ENCODE assay signal across 9 cellular contexts in genomic region chr6:116779569-116780164, GRCh38. TPM values are rescaled to one million over a fixed set of nuclear protein-coding genes. Genes with fewer than 3 reads are reported as not detected.
DNase-seq lines count a peak whose midpoint lies in the region; ATAC-seq, FAIRE-seq and TF ChIP-seq lines count a peak whose summit lies in the region.
"Had no signal": no experiment of that assay in that cellular context is flagged by ENCODE, and none has a peak within 500 bp of the region (broad histone marks: within the 10 kb centered on the region; RNA-seq: fewer than 3 reads in every experiment).

No MANE protein-coding gene starts in this region.

- FAIRE-seq in HepG2 (lab: Jason Lieb, UNC): peak; percentile 43

- POLR2A ChIA-PET in WTC11 (lab: Charles Lee): interaction anchor here (1.0 kb wide), 1 partner anchor 500 kb away, joined by 3 read pairs; the partner anchor contains the start of gene TSPYL1
- POLR2A ChIA-PET in HepG2 (lab: Yijun Ruan, JAX): no interaction called here

- peak overlapping the region; percentile 68 for H2AFZ ChIP-seq in HepG2 (ENCODE audit: low read length)

- H3K4me2 ChIP-seq in HepG2 (ENCODE audit: low read depth, low read length): peak overlapping the region; percentile 10; the same call in 1 of the 2 replicates

- H3K4me3 ChIP-seq in HepG2 (replicated peaks in 1 of 3; ENCODE audit: insufficient read depth in 1 of 3, low read depth in 2 of 3, low read length in 3 of 3): peak overlapping the region in 1 of 3 experiments; percentile 1; a peak in 1 of 6 replicates

- no peak overlapping the region for H3K9ac ChIP-seq in HepG2 (ENCODE audit: insufficient read depth, low read depth, low read length)

- no peak overlapping the region for H3K4me3 Mint-ChIP-seq in WTC11
- no peak overlapping the region for H3K4me3 Mint-ChIP-seq in stimulated activated effector memory CD8-positive, alpha-beta T cell treated with anti-CD3 and anti-CD28 coated beads, Interleukin-12 subunit alpha, Interleukin-12 subunit beta, amount 100 ng/mL, for 72 hours
- H3K4me3 Mint-ChIP-seq in stimulated activated naive CD8-positive, alpha-beta T cell treated with anti-CD3 and anti-CD28 coated beads, Interleukin-15, amount 100 ng/mL, for 72 hours: no peak overlapping the region

- H3K79me2 ChIP-seq in HepG2 (ENCODE audit: insufficient read depth, low read length): no peaks in the 10 kb centered on the region

- ATAC-seq in GM19463 (IDR thresholded peaks at IDR 0.05; ENCODE audit: unreplicated experiment): peak; percentile 80
- peak; percentile 83 for ATAC-seq in WTC11
- peak; percentile 86 for ATAC-seq in HepG2
- ATAC-seq in stimulated activated effector memory CD8-positive, alpha-beta T cell treated with anti-CD3 and anti-CD28 coated beads, Interleukin-12 subunit alpha, Interleukin-12 subunit beta, amount 100 ng/mL, for 72 hours: no peak
- ATAC-seq in stimulated activated naive CD8-positive, alpha-beta T cell treated with anti-CD3 and anti-CD28 coated beads, Interleukin-15, amount 100 ng/mL, for 72 hours: no peak

- intact Hi-C loops in HepG2 (cut with micrococcal nuclease; ENCODE audit: unreplicated experiment): loop anchor here (1.0 kb wide), 2 partner anchors 68 to 190 kb away; no protein-coding TSS in a partner anchor

- H3K27me3 Mint-ChIP-seq in WTC11 (ENCODE audit: low read depth): no peaks in the 10 kb centered on the region; the same call in 1 of the 2 replicates
- H3K27me3 Mint-ChIP-seq in stimulated activated naive CD8-positive, alpha-beta T cell treated with anti-CD3 and anti-CD28 coated beads, Interleukin-15, amount 100 ng/mL, for 72 hours: no peaks in the 10 kb centered on the region

- 9% methylated on average over 13 of the region's 13 CpGs for WGBS in HepG2 (ENCODE audit: low lambda C conversion rate)

- H3K27ac Mint-ChIP-seq in WTC11: no peak overlapping the region
- H3K27ac Mint-ChIP-seq in stimulated activated effector memory CD8-positive, alpha-beta T cell treated with anti-CD3 and anti-CD28 coated beads, Interleukin-12 subunit alpha, Interleukin-12 subunit beta, amount 100 ng/mL, for 72 hours: no peak overlapping the region
- no peak overlapping the region for H3K27ac Mint-ChIP-seq in stimulated activated naive CD8-positive, alpha-beta T cell treated with anti-CD3 and anti-CD28 coated beads, Interleukin-15, amount 100 ng/mL, for 72 hours

- no peaks in the 10 kb centered on the region for H3K9me3 ChIP-seq in HepG2 (ENCODE audit: low read length)

- H3K27ac ChIP-seq in HepG2 (ENCODE audit: extremely low read length, insufficient read depth, low read length): no peak overlapping the region

- TF ChIP-seq EP300 in HepG2 (IDR thresholded peaks at IDR 0.05; ENCODE audit: low read depth in 2 of 2, low read length in 2 of 2): no peak
- TF ChIP-seq EP300 in HepG2 (CRISPR knock-in tag; IDR thresholded peaks at IDR 0.05; ENCODE audit: borderline replicate concordance): no peak

- H3K9me3 Mint-ChIP-seq in WTC11: peaks cover 4% of the 10 kb centered on the region; the same call in 1 of the 2 replicates
- H3K9me3 Mint-ChIP-seq in stimulated activated effector memory CD8-positive, alpha-beta T cell treated with anti-CD3 and anti-CD28 coated beads, Interleukin-12 subunit alpha, Interleukin-12 subunit beta, amount 100 ng/mL, for 72 hours: no peaks in the 10 kb centered on the region
- H3K9me3 Mint-ChIP-seq in stimulated activated naive CD8-positive, alpha-beta T cell treated with anti-CD3 and anti-CD28 coated beads, Interleukin-15, amount 100 ng/mL, for 72 hours: no peaks in the 10 kb centered on the region

- H3K4me1 Mint-ChIP-seq in WTC11: no peaks in the 10 kb centered on the region
- H3K4me1 Mint-ChIP-seq in stimulated activated effector memory CD8-positive, alpha-beta T cell treated with anti-CD3 and anti-CD28 coated beads, Interleukin-12 subunit alpha, Interleukin-12 subunit beta, amount 100 ng/mL, for 72 hours: no peaks in the 10 kb centered on the region
- no peaks in the 10 kb centered on the region for H3K4me1 Mint-ChIP-seq in stimulated activated naive CD8-positive, alpha-beta T cell treated with anti-CD3 and anti-CD28 coated beads, Interleukin-15, amount 100 ng/mL, for 72 hours

- DNase-seq in COLO829 (ENCODE audit: low spot score) (peak; percentile 8), NCI-H1105 treated with DMSO at 0.1 percent for 48 hours (lab: John Stamatoyannopoulos, UW) (peak; percentile 66), WTC11 (ENCODE audit: low spot score) (no peak), HepG2 (ENCODE audit: low spot score) (peak; percentile 58), anterior cingulate cortex (lab: John Stamatoyannopoulos, UW) (no peak)
- no peak for DNase-seq in stimulated activated effector memory CD8-positive, alpha-beta T cell treated with anti-CD3 and anti-CD28 coated beads, Interleukin-12 subunit alpha, Interleukin-12 subunit beta, amount 100 ng/mL, for 72 hours (ENCODE audit: low spot score in 2 of 2)
- no peak for DNase-seq in stimulated activated naive CD8-positive, alpha-beta T cell treated with anti-CD3 and anti-CD28 coated beads, Interleukin-15, amount 100 ng/mL, for 72 hours
- DNase-seq: left cardiac atrium had no signal

- TF ChIP-seq CTCF in WTC11 (IDR thresholded peaks at IDR 0.05): peak; percentile 20; the same call in 1 of the 2 replicates
- peak; percentile 72 for TF ChIP-seq CTCF in HepG2 (CRISPR knock-in tag; IDR thresholded peaks at IDR 0.05)

- no peak for TF ChIP-seq POLR2A in HepG2 (IDR thresholded peaks at IDR 0.05; ENCODE audit: insufficient read depth in 1 of 2, low read depth in 2 of 2, low read length in 2 of 2)

- no peaks in the 10 kb centered on the region for H4K20me1 ChIP-seq in HepG2 (ENCODE audit: insufficient read depth, low read length)

- TF ChIP-seq RAD21 in HepG2 (CRISPR knock-in tag; IDR thresholded peaks at IDR 0.05): no peak

- no TSS peak for BruUV-seq in HepG2 (replicated peaks; lab: Mats Ljungman, UMichigan)

- CTCF ChIA-PET in WTC11 (lab: Charles Lee) (interaction anchor here (0.7 to 1.7 kb wide), 8 partner anchors 10 to 184 kb away, joined by 3 to 13 read pairs (median 4); partner anchors contain the start of gene RFX6), HepG2 (lab: Yijun Ruan, JAX; ENCODE audit: low intra/inter-chr PET ratio, low total read pairs) (interaction anchor here (2.4 to 3.9 kb wide), 2 partner anchors 67 to 189 kb away, joined by 8 to 30 read pairs; no protein-coding TSS in a partner anchor)

- in situ Hi-C loops in HepG2 (cut with HindIII; ENCODE audit: extremely low pct_ligation_motif_present, low pct_unique_long_range_greater_than_20kb): loop anchor here (5.0 kb wide), 1 partner anchor 68 kb away; no protein-coding TSS in a partner anchor

- H3K36me3 Mint-ChIP-seq in WTC11: no peaks in the 10 kb centered on the region
- no peaks in the 10 kb centered on the region for H3K36me3 Mint-ChIP-seq in stimulated activated effector memory CD8-positive, alpha-beta T cell treated with anti-CD3 and anti-CD28 coated beads, Interleukin-12 subunit alpha, Interleukin-12 subunit beta, amount 100 ng/mL, for 72 hours

- no peaks in the 10 kb centered on the region for H3K4me1 ChIP-seq in HepG2 (ENCODE audit: insufficient read depth, low read length)

- H3K36me3 ChIP-seq in HepG2 (replicated peaks in 1 of 2; ENCODE audit: control insufficient read depth in 1 of 2, insufficient read depth in 2 of 2, low read length in 2 of 2): no peaks in the 10 kb centered on the region

- H3K27me3 ChIP-seq in HepG2 (ENCODE audit: control insufficient read depth in 1 of 2, insufficient read depth in 2 of 2, low read length in 2 of 2): no peaks in the 10 kb centered on the region; a peak in 1 of 5 replicates

RNA-seq across cellular contexts. Expression of gene FAM162B, which starts 14.1 kb away (rescaled TPM):
- total RNA-seq in WTC11 (2021): 1.6 to 3.0 TPM (median 1.6 TPM) in 3 replicates
- not detected in 2 replicates for total RNA-seq in HepG2 (2016; rRNA removed; fragmentation: Illumina TruSeq; extraction: Trizol)
- total RNA-seq in HepG2 (2016; cell fraction: cytosol; rRNA removed; fragmentation: Illumina TruSeq; extraction: Trizol; ENCODE audit: low read depth): not detected in 2 replicates
- not detected in 2 replicates for total RNA-seq in HepG2 (2016; cell fraction: insoluble cytoplasmic fraction; rRNA removed; fragmentation: Illumina TruSeq; extraction: Trizol)
- total RNA-seq in HepG2 (2016; cell fraction: membrane; rRNA removed; fragmentation: Illumina TruSeq; extraction: Trizol): not detected in 2 replicates
- total RNA-seq in HepG2 (2016; cell fraction: nucleus; rRNA removed; fragmentation: Illumina TruSeq; extraction: Trizol): not detected in 2 replicates
- polyA plus RNA-seq in HepG2 (2011; rRNA removed): 0.17 TPM in 1 of 2 replicates, not detected in the other
- 0.07 TPM in 1 of 2 replicates, not detected in the other for polyA plus RNA-seq in HepG2 (2011; cell fraction: cytosol; rRNA removed)
- polyA plus RNA-seq in HepG2 (2011; cell fraction: nucleus; rRNA removed): not detected in 2 replicates
- polyA plus RNA-seq in HepG2 (2012): 0.19 TPM in 1 of 2 replicates, not detected in the other
- polyA plus RNA-seq in HepG2 (2016; cell fraction: cytosol; fragmentation: Illumina TruSeq; extraction: Trizol; ENCODE audit: low read depth): not detected in 2 replicates
- not detected in 2 replicates for polyA plus RNA-seq in HepG2 (2016; cell fraction: insoluble cytoplasmic fraction; fragmentation: Illumina TruSeq; extraction: Trizol; ENCODE audit: low read depth)
- not detected in 2 replicates for polyA plus RNA-seq in HepG2 (2016; cell fraction: membrane; fragmentation: Illumina TruSeq; extraction: Trizol; ENCODE audit: low read depth)
- not detected in 2 replicates for polyA plus RNA-seq in HepG2 (2016; cell fraction: nucleus; fragmentation: Illumina TruSeq; extraction: Trizol; ENCODE audit: insufficient read depth, low read depth)
- polyA minus RNA-seq in HepG2 (2011; rRNA and poly(A)+ RNA removed; ENCODE audit: low replicate concordance): 0.14 TPM in 1 of 2 replicates, not detected in the other
- not detected in 2 replicates for polyA minus RNA-seq in HepG2 (2011; cell fraction: cytosol; rRNA and poly(A)+ RNA removed)
- polyA minus RNA-seq in HepG2 (2011; cell fraction: nucleus; rRNA and poly(A)+ RNA removed): not detected in 2 replicates

RNA-seq across cellular contexts. Expression of gene GPRC6A, which starts 49.2 kb away (rescaled TPM):
- 0.17 to 0.25 TPM (median 0.23 TPM) in 3 replicates for total RNA-seq in WTC11 (2021)
- not detected in 2 replicates for total RNA-seq in HepG2 (2016; rRNA removed; fragmentation: Illumina TruSeq; extraction: Trizol)
- total RNA-seq in HepG2 (2016; cell fraction: cytosol; rRNA removed; fragmentation: Illumina TruSeq; extraction: Trizol; ENCODE audit: low read depth): not detected in 2 replicates
- not detected in 2 replicates for total RNA-seq in HepG2 (2016; cell fraction: insoluble cytoplasmic fraction; rRNA removed; fragmentation: Illumina TruSeq; extraction: Trizol)
- not detected in 2 replicates for total RNA-seq in HepG2 (2016; cell fraction: membrane; rRNA removed; fragmentation: Illumina TruSeq; extraction: Trizol)
- not detected in 2 replicates for total RNA-seq in HepG2 (2016; cell fraction: nucleus; rRNA removed; fragmentation: Illumina TruSeq; extraction: Trizol)
- not detected in 2 replicates for polyA plus RNA-seq in HepG2 (2011; rRNA removed)
- polyA plus RNA-seq in HepG2 (2011; cell fraction: cytosol; rRNA removed): not detected in 2 replicates
- polyA plus RNA-seq in HepG2 (2011; cell fraction: nucleus; rRNA removed): not detected in 2 replicates
- polyA plus RNA-seq in HepG2 (2012): not detected in 2 replicates
- not detected in 2 replicates for polyA plus RNA-seq in HepG2 (2016; cell fraction: cytosol; fragmentation: Illumina TruSeq; extraction: Trizol; ENCODE audit: low read depth)
- not detected in 2 replicates for polyA plus RNA-seq in HepG2 (2016; cell fraction: insoluble cytoplasmic fraction; fragmentation: Illumina TruSeq; extraction: Trizol; ENCODE audit: low read depth)
- polyA plus RNA-seq in HepG2 (2016; cell fraction: membrane; fragmentation: Illumina TruSeq; extraction: Trizol; ENCODE audit: low read depth): not detected in 2 replicates
- polyA plus RNA-seq in HepG2 (2016; cell fraction: nucleus; fragmentation: Illumina TruSeq; extraction: Trizol; ENCODE audit: insufficient read depth, low read depth): not detected in 2 replicates
- polyA minus RNA-seq in HepG2 (2011; rRNA and poly(A)+ RNA removed; ENCODE audit: low replicate concordance): not detected in 2 replicates
- polyA minus RNA-seq in HepG2 (2011; cell fraction: cytosol; rRNA and poly(A)+ RNA removed): not detected in 2 replicates
- not detected in 2 replicates for polyA minus RNA-seq in HepG2 (2011; cell fraction: nucleus; rRNA and poly(A)+ RNA removed)
- total RNA-seq: left cardiac atrium had no signal

Comparison
In these comparisons a context has a peak if more than half of its experiments do, and no peak if none do; other contexts are left out.
1. DNase-seq: peak in COLO829 (single experiment), NCI-H1105 treated with DMSO at 0.1 percent for 48 hours (single experiment) and HepG2 (single experiment); none in WTC11 (single experiment), stimulated activated effector memory CD8-positive, alpha-beta T cell treated with anti-CD3 and anti-CD28 coated beads, Interleukin-12 subunit alpha, Interleukin-12 subunit beta, amount 100 ng/mL, for 72 hours (0 of 2), anterior cingulate cortex (0 of 58) and stimulated activated naive CD8-positive, alpha-beta T cell treated with anti-CD3 and anti-CD28 coated beads, Interleukin-15, amount 100 ng/mL, for 72 hours (0 of 2).
2. ATAC-seq: peak in GM19463 (single experiment), WTC11 (single experiment) and HepG2 (single experiment); none in stimulated activated effector memory CD8-positive, alpha-beta T cell treated with anti-CD3 and anti-CD28 coated beads, Interleukin-12 subunit alpha, Interleukin-12 subunit beta, amount 100 ng/mL, for 72 hours (single experiment) and stimulated activated naive CD8-positive, alpha-beta T cell treated with anti-CD3 and anti-CD28 coated beads, Interleukin-15, amount 100 ng/mL, for 72 hours (single experiment).